In the genomic region with DNA sequence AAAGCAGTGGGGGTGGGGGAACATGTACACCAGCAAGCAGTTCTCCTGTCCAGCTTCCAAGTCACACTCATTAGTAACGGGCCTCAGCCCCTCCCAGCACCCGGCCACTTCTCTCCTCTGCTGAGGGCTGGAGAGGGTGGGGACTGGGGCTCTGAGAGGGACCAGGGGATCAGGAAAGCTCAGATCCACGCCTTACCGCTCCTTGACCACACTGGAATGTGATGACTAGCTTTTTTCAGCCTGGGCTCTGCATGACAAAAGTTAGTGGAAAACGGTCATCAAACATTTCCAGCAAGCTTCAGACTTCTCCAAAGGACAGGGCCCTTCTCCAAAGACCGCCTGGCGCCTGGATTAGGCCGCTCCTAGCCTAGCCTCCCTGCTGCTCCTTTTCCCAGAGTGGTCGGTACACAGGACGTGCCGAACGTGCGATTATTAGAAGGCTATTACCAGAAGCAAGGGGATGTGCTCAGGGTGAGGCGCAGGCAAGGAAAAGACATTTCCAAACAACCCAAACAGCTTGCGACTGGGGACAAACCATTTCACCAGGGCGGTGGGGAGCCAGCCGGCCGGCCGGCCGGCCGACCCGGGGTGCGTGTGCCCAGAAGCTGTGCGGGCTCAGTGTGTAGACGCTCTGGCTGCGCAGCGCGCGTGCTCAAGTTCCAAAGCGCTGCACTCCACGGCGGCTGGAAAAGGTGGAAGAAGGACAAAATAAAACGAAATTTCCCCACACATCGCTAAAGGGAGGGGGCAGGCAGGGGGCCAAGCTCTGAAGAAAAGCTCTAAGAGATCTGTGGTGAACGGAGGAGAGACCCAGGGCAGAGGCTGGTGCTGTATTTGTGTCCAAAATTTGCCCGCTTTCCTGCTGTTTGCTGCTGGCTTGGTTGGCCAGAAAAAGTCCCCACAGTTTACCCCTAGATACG, we compare ENCODE assay signal across 8 cellular contexts. TPM values are rescaled to one million over a fixed set of nuclear protein-coding genes. Genes with fewer than 3 reads are reported as not detected.
A peak's percentile ranks its signal among the peaks of the same experiment; 100 is the strongest.
DNase-seq lines count a peak whose midpoint lies in the region; ATAC-seq and TF ChIP-seq lines count a peak whose summit lies in the region.

No MANE protein-coding gene starts in this region.

- no peaks in the 10 kb centered on the region for H3K27me3 ChIP-seq in esophagus squamous epithelium
- no peaks in the 10 kb centered on the region for H3K27me3 ChIP-seq in muscle layer of duodenum (ENCODE audit: low read depth, low read length)
- H3K27me3 ChIP-seq in aorta (ENCODE audit: control insufficient read depth in 1 of 2, insufficient read depth in 2 of 2, low read length in 1 of 2) = no peaks in the 10 kb centered on the region

- DNase-seq in EL = peak; percentile 94
- no peak for DNase-seq in SK-N-MC (ENCODE audit: low read depth, low spot score)
- no peak for DNase-seq in esophagus squamous epithelium (lab: John Stamatoyannopoulos, UW)
- DNase-seq in aorta = peak; percentile 80 to 81
- no peak for DNase-seq in DMS153 (lab: John Stamatoyannopoulos, UW)

- H3K4me1 ChIP-seq in esophagus squamous epithelium (peaks cover 0 to 13% (median 10%) of the 10 kb centered on the region in 3 donors), muscle layer of duodenum (ENCODE audit: control insufficient read depth in 1 of 2, insufficient read depth in 2 of 2, low read length in 2 of 2) (no peaks in the 10 kb centered on the region), aorta (ENCODE audit: control insufficient read depth in 1 of 2, insufficient read depth in 2 of 2, low read length in 2 of 2) (no peaks in the 10 kb centered on the region)

- H3K9me3 ChIP-seq in SK-N-MC (ENCODE audit: low read depth, low read length) (peaks cover 7% of the 10 kb centered on the region; the same call in 1 of the 2 replicates), esophagus squamous epithelium (no peaks in the 10 kb centered on the region), muscle layer of duodenum (ENCODE audit: control insufficient read depth in 1 of 2, low read length in 2 of 2) (no peaks in the 10 kb centered on the region), aorta (ENCODE audit: control insufficient read depth, low read length) (no peaks in the 10 kb centered on the region)

- no peak for TF ChIP-seq POLR2A in esophagus squamous epithelium (IDR thresholded peaks at IDR 0.05)

- H3K4me3 ChIP-seq in SK-N-MC (no peak overlapping the region), esophagus squamous epithelium (peak overlapping the region; percentile 16 to 62 (median 41)), muscle layer of duodenum (ENCODE audit: low read depth in 1 of 2, low read length in 2 of 2) (peak overlapping the region; percentile 56 to 73), aorta (ENCODE audit: low read length in 2 of 2) (peak overlapping the region; percentile 27 to 63)

- 8 to 20% methylated on average over 26 to 28 of the region's 37 CpGs for WGBS in esophagus squamous epithelium, 2 donors
- 3% methylated on average over 37 of the region's 37 CpGs for WGBS in aorta, 2 donors

- no peak for TF ChIP-seq CTCF in esophagus squamous epithelium (IDR thresholded peaks at IDR 0.05)

- H3K27ac ChIP-seq in SK-N-MC = peak overlapping the region; percentile 88
- peak overlapping the region in 3 of 4 donors; percentile 45 to 64 (median 59) for H3K27ac ChIP-seq in esophagus squamous epithelium
- H3K27ac ChIP-seq in muscle layer of duodenum (ENCODE audit: low read length) = peak overlapping the region; percentile 92
- peak overlapping the region in 1 of 2 donors; percentile 88 for H3K27ac ChIP-seq in aorta (ENCODE audit: low read depth in 1 of 2, low read length in 2 of 2)

- intact Hi-C loops in esophagus squamous epithelium (cut with DNase I) (no loop called here), aorta (cut with DNase I) (loop anchor here in 1 of 2 donors (5.0 kb wide), 2 partner anchors 49 to 66 kb away; a partner anchor contains a TSS)

- peak; percentile 53 for ATAC-seq in HG02759 (IDR thresholded peaks at IDR 0.05; ENCODE audit: unreplicated experiment)
- ATAC-seq in aorta (ENCODE audit: low FRiP score) = peak; percentile 87
- ATAC-seq in GM21737 (IDR thresholded peaks at IDR 0.05; ENCODE audit: unreplicated experiment) = no peak

- H3K36me3 ChIP-seq in SK-N-MC (ENCODE audit: insufficient read depth, low read length) (peaks cover 5% of the 10 kb centered on the region; the same call in 1 of the 2 replicates), esophagus squamous epithelium (no peaks in the 10 kb centered on the region), muscle layer of duodenum (ENCODE audit: control insufficient read depth in 1 of 2, insufficient read depth in 2 of 2, low read length in 2 of 2) (no peaks in the 10 kb centered on the region), aorta (ENCODE audit: control insufficient read depth in 1 of 2, insufficient read depth in 2 of 2, low read length in 1 of 2) (no peaks in the 10 kb centered on the region)

- peak overlapping the region; percentile 3 for H3K9ac ChIP-seq in SK-N-MC (ENCODE audit: insufficient read length)

RNA-seq across cellular contexts. Expression of a gene that starts 51.0 kb away (rescaled TPM):
- 10 to 100 TPM; 42.5 to 74.7 (median 57.1) TPM for total RNA-seq in esophagus squamous epithelium
- 100 to 1,000 TPM; 120 to 135 TPM for total RNA-seq in aorta
- polyA plus RNA-seq in aorta = 100 to 1,000 TPM in 1 of 2 donors, 10 to 100 TPM in 1; 69.3 to 105 TPM

Comparison
In these comparisons a context has a peak if more than half of its experiments do, and no peak if none do; other contexts are left out.
1. DNase-seq: peak in EL (single experiment) and aorta (2 of 2); none in SK-N-MC (single experiment), esophagus squamous epithelium (single experiment) and DMS153 (single experiment).